ENCODE assay signal across 1 cellular context in the genomic region with DNA sequence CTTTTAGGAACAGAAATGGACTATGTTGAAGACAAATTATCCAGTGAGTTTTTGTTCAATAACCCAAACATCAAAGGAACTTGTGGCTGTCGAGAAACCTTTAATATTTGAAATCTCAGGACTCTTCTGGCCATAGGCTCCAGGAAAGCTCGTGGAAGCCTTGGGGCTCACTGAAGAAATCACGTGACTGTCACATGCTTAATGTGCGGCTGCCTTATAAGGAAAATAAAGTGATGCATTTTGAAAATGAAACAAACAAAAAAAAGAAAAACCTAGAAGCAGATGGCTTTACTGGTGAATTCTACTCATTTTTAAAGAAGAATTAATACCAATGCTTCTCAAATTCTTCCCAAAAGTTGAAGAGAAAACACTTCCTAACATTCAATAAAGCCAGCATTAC.
A peak's percentile ranks its signal among the peaks of the same experiment; 100 is the strongest.
TF ChIP-seq lines count a peak whose summit lies in the region.

No MANE protein-coding gene starts in this region.

TF ChIP-seq in K562, 482 proteins besides CTCF, POLR2A, EP300 and RAD21 (continued from another document):
- TF ChIP-seq, protein P1, sequence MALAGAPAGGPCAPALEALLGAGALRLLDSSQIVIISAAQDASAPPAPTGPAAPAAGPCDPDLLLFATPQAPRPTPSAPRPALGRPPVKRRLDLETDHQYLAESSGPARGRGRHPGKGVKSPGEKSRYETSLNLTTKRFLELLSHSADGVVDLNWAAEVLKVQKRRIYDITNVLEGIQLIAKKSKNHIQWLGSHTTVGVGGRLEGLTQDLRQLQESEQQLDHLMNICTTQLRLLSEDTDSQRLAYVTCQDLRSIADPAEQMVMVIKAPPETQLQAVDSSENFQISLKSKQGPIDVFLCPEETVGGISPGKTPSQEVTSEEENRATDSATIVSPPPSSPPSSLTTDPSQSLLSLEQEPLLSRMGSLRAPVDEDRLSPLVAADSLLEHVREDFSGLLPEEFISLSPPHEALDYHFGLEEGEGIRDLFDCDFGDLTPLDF (CRISPR knock-in tag; IDR thresholded peaks at IDR 0.05) = no peak
- no peak for TF ChIP-seq CEBPG (CRISPR knock-in tag; IDR thresholded peaks at IDR 0.05)
- TF ChIP-seq CEBPG (tag; conservative IDR thresholded peaks at IDR 0.05 in 1 of 2, IDR thresholded peaks at IDR 0.05 in 1 of 2) = no peak
- TF ChIP-seq RAD51 (IDR thresholded peaks at IDR 0.05; ENCODE audit: borderline replicate concordance, low read depth) = peak; percentile 91
- TF ChIP-seq MAFF (IDR thresholded peaks at IDR 0.05; ENCODE audit: low read length) = no peak
